8 cellular contexts compared by ENCODE assay signal in the genomic region with DNA sequence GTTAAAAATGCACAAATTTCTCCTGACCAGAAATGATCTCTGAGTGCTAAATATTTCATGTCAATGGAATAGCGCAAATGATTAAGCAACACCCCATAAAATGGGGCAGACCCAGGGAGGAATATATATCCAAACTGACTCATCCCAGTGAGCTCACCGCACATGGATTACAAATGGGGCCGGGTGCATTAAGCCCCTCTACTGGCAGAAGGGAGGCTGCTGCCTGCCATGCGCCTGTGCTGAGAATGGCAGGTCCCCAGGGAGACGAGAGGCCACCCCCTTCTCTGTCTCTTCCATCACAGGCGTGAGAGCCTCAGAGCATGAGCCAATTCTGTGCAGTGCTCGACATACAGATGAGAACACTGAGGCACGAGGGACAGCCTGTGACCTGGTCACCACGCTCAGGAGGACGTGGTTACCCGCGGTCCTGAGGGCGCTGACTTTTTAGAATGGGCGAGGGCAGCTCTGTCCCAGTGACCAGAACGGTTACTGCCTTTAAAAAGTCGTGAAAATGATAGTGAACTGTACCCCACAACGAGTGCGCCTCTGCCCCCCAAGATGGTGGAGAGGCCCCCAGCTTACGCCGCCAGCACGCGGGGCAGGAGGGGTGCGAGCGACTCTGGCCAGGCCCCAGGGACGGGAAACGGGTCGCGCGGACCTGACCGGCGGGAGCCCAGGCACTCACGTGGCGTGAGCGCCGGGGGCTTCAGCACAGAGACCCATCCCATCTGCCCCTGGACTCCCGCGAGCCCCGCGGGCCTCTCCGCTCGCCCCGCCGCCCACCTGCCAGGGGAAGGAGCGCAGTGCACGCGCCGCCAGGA.
DNase-seq lines count a peak whose midpoint lies in the region; ATAC-seq, FAIRE-seq and TF ChIP-seq lines count a peak whose summit lies in the region.
"Not testable (repeated sequence)": the region's sequence is repeated elsewhere in the genome, so short reads cannot be mapped to it uniquely, and the experiment has no call there.

No MANE protein-coding gene starts in this region.

- DNase-seq in CD4-positive, alpha-beta T cell, result peak in 1 of 10 experiments; percentile 18
- DNase-seq in H4 (ENCODE audit: low spot score), result peak; percentile 22
- DNase-seq in LNCaP clone FGC (ENCODE audit: low read depth), result not testable (repeated sequence)
- peak; percentile 27 for DNase-seq in astrocyte (ENCODE audit: low read depth)
- DNase-seq in fibroblast of villous mesenchyme (ENCODE audit: low read depth), result peak; percentile 83
- DNase-seq in stimulated activated CD8-positive, alpha-beta memory T cell treated with anti-CD3 and anti-CD28 coated beads, Interleukin-4, amount 100 ng/mL, for 48 hours, result peak; percentile 30

- peak overlapping the region; percentile 25 for H3K27ac ChIP-seq in CD4-positive, alpha-beta T cell (ENCODE audit: low read depth, low read length)
- not testable (repeated sequence) for H3K27ac ChIP-seq in SU-DHL-6 (ENCODE audit: low read depth, low read length)
- peak overlapping the region; percentile 77 for H3K27ac ChIP-seq in astrocyte (ENCODE audit: low read depth, low read length)
- peak overlapping the region; percentile 44 for H3K27ac ChIP-seq in muscle layer of colon (ENCODE audit: low read depth, low read length)

- CTCF ChIA-PET in CD4-positive, alpha-beta T cell (lab: Charles Lee), result not testable (repeated sequence)

- H3K9ac ChIP-seq in SU-DHL-6 (ENCODE audit: low read length) (peak overlapping the region; percentile 66), astrocyte (ENCODE audit: low read length) (peak overlapping the region; percentile 87)
- H3K9ac ChIP-seq in muscle layer of colon (ENCODE audit: low read length), result not testable (repeated sequence)

- not testable (repeated sequence) for H3F3A ChIP-seq in SU-DHL-6 (ENCODE audit: insufficient read depth)

- H3K4me3 Mint-ChIP-seq in CD4-positive, alpha-beta T cell, result peak overlapping the region; percentile 89
- peak overlapping the region; percentile 91 for H3K4me3 Mint-ChIP-seq in astrocyte (ENCODE audit: unreplicated experiment)

- H3K4me2 ChIP-seq in SU-DHL-6 (ENCODE audit: low read depth, low read length, poor library complexity, severe bottlenecking), result peak overlapping the region; percentile 72
- peak overlapping the region; percentile 89 for H3K4me2 ChIP-seq in astrocyte (ENCODE audit: low read length)

- not testable (repeated sequence) for H3K27me3 ChIP-seq in CD4-positive, alpha-beta T cell (ENCODE audit: control insufficient read depth, insufficient read depth, low read length); SU-DHL-6 (ENCODE audit: low read length); astrocyte (ENCODE audit: insufficient read depth, low read length); muscle layer of colon (ENCODE audit: control insufficient read depth in 1 of 2, insufficient read depth in 2 of 2, low read length in 2 of 2)

- H3K4me3 ChIP-seq in LNCaP clone FGC (ENCODE audit: low read depth, low read length), result peak overlapping the region; percentile 75
- H3K4me3 ChIP-seq in SU-DHL-6 (ENCODE audit: insufficient read depth, low read length, poor library complexity, severe bottlenecking), result peak overlapping the region; percentile 69
- peak overlapping the region; percentile 66 for H3K4me3 ChIP-seq in astrocyte (ENCODE audit: insufficient read depth, low read depth, low read length)
- peak overlapping the region; percentile 69 for H3K4me3 ChIP-seq in fibroblast of villous mesenchyme (ENCODE audit: low read depth, low read length)
- H3K4me3 ChIP-seq in muscle layer of colon (ENCODE audit: low read depth in 1 of 2, low read length in 2 of 2), result peak overlapping the region; percentile 60 to 64

- H3K36me3 Mint-ChIP-seq in CD4-positive, alpha-beta T cell (ENCODE audit: low read depth); astrocyte (ENCODE audit: low read depth, unreplicated experiment): not testable (repeated sequence)

- H3K9me2 ChIP-seq in SU-DHL-6 (replicated peaks; ENCODE audit: insufficient read depth, low read length), result not testable (repeated sequence)

- FAIRE-seq in astrocyte (lab: Jason Lieb, UNC), result not testable (repeated sequence)

- not testable (repeated sequence) for H3K4me1 ChIP-seq in astrocyte (ENCODE audit: insufficient read depth, low read length); muscle layer of colon (ENCODE audit: insufficient read depth, low read length)

- not testable (repeated sequence) for H3K9me3 Mint-ChIP-seq in CD4-positive, alpha-beta T cell; astrocyte (ENCODE audit: unreplicated experiment)

- not testable (repeated sequence) for H4K20me1 ChIP-seq in SU-DHL-6 (ENCODE audit: low read depth, low read length); astrocyte (ENCODE audit: insufficient read depth, low read length)

- H2AFZ ChIP-seq in SU-DHL-6 (ENCODE audit: low read depth, low read length, severe bottlenecking) (peak overlapping the region; percentile 94), astrocyte (ENCODE audit: low read depth, low read length) (peak overlapping the region; percentile 92)

- H3K4me1 Mint-ChIP-seq in CD4-positive, alpha-beta T cell (ENCODE audit: low read depth), result peaks cover 22% of the 10 kb centered on the region
- not testable (repeated sequence) for H3K4me1 Mint-ChIP-seq in astrocyte (ENCODE audit: low read depth, unreplicated experiment)

- not testable (repeated sequence) for ATAC-seq in CD4-positive, alpha-beta T cell (ENCODE audit: poor library complexity)

- H3K79me2 ChIP-seq in SU-DHL-6 (ENCODE audit: insufficient read depth, low read length); astrocyte (ENCODE audit: insufficient read depth, low read length): not testable (repeated sequence)

- H3K27ac Mint-ChIP-seq in CD4-positive, alpha-beta T cell, result peak overlapping the region; percentile 95
- peak overlapping the region; percentile 69 for H3K27ac Mint-ChIP-seq in astrocyte (ENCODE audit: unreplicated experiment)

- H3K9me3 ChIP-seq in CD4-positive, alpha-beta T cell (ENCODE audit: control insufficient read depth, low read length); SU-DHL-6 (ENCODE audit: insufficient read depth, low read length); astrocyte (ENCODE audit: insufficient read depth, low read depth, low read length); muscle layer of colon (ENCODE audit: low read length): not testable (repeated sequence)

- POLR2A ChIA-PET in CD4-positive, alpha-beta T cell (lab: Charles Lee), result not testable (repeated sequence)

- H3K36me3 ChIP-seq in SU-DHL-6 (ENCODE audit: low read length); astrocyte (ENCODE audit: insufficient read depth, low read length); muscle layer of colon (ENCODE audit: insufficient read depth, low read length): not testable (repeated sequence)

- H3K27me3 Mint-ChIP-seq in CD4-positive, alpha-beta T cell; astrocyte (ENCODE audit: low read depth, unreplicated experiment): not testable (repeated sequence)

- not testable (repeated sequence) for TF ChIP-seq CTCF in CD4-positive, alpha-beta T cell (IDR thresholded peaks at IDR 0.05); SU-DHL-6 (IDR thresholded peaks at IDR 0.05; ENCODE audit: insufficient read depth, low read length, poor library complexity, severe bottlenecking); astrocyte (IDR thresholded peaks at IDR 0.05; ENCODE audit: insufficient read depth, low read depth, low read length); fibroblast of villous mesenchyme (IDR thresholded peaks at IDR 0.05; ENCODE audit: insufficient read depth, low read depth, low read length)
- TF ChIP-seq CTCF in LNCaP clone FGC (IDR thresholded peaks at IDR 0.05; ENCODE audit: control insufficient read depth, extremely low read depth, insufficient read depth), result peak; percentile 25; the same call in 1 of the 2 replicates

- intact Hi-C loops in CD4-positive, alpha-beta T cell (cut with DNase I, micrococcal nuclease), result loop anchor here in 1 of 2 experiments (2.0 to 10.0 kb wide), 4 partner anchors 174 to 690 kb away; a partner anchor contains a TSS
